In genomic region chr6:34514593-34515472, GRCh38 we compare ENCODE assay signal across 10 cellular contexts. TPM values are rescaled to one million over a fixed set of nuclear protein-coding genes. Genes with fewer than 3 reads are reported as not detected.
DNase-seq lines count a peak whose midpoint lies in the region; ATAC-seq and TF ChIP-seq lines count a peak whose summit lies in the region.
"Had no signal": no experiment of that assay in that cellular context is flagged by ENCODE, and none has a peak within 500 bp of the region (broad histone marks: within the 10 kb centered on the region; RNA-seq: fewer than 3 reads in every experiment).

No MANE protein-coding gene starts in this region.

- H3K4me1 Mint-ChIP-seq in type B pancreatic cell (ENCODE audit: unreplicated experiment): peaks cover 19% of the 10 kb centered on the region

- peaks cover 10% of the 10 kb centered on the region for H3K27me3 Mint-ChIP-seq in type B pancreatic cell

- peak overlapping the region; percentile 82 for H3K4me3 Mint-ChIP-seq in type B pancreatic cell
- H3K4me3 Mint-ChIP-seq: stimulated activated naive CD8-positive, alpha-beta T cell treated with anti-CD3 and anti-CD28 coated beads, Interleukin-15, Interleukin-2, amounts not matched to agents 100 ng/mL and 50 ng/mL, for 24 hours had no signal

- H3K9me3 ChIP-seq in MG63: no peaks in the 10 kb centered on the region

- TF ChIP-seq CTCF in type B pancreatic cell (conservative IDR thresholded peaks at IDR 0.05) (no peak), GM10266 (IDR thresholded peaks at IDR 0.05; ENCODE audit: control insufficient read depth, insufficient read depth, low read depth, missing control alignments) (no peak)

- no peaks in the 10 kb centered on the region for H3K36me3 ChIP-seq in MG63

- peak overlapping the region; percentile 65 for H3K27ac ChIP-seq in cingulate gyrus (ENCODE audit: low read depth, low read length)

- DNase-seq in Right ventricle myocardium inferior (ENCODE audit: missing footprints) (no peak), Right ventricle myocardium superior (no peak), left kidney (ENCODE audit: low read depth, low spot score) (peak; percentile 96), type B pancreatic cell (ENCODE audit: extremely low spot score, unreplicated experiment) (no peak), MG63 (no peak), GM10266 (ENCODE audit: extremely low spot score) (no peak)

- no peaks in the 10 kb centered on the region for H3K36me3 Mint-ChIP-seq in type B pancreatic cell

- no peak overlapping the region for H3K27ac Mint-ChIP-seq in type B pancreatic cell
- H3K27ac Mint-ChIP-seq: stimulated activated naive CD8-positive, alpha-beta T cell treated with anti-CD3 and anti-CD28 coated beads, Interleukin-15, Interleukin-2, amounts not matched to agents 100 ng/mL and 50 ng/mL, for 24 hours had no signal

- H3K9me3 Mint-ChIP-seq in type B pancreatic cell: no peaks in the 10 kb centered on the region

- H3K27me3 ChIP-seq in MG63: no peaks in the 10 kb centered on the region

- H3K4me3 ChIP-seq in MG63: no peak overlapping the region

- intact Hi-C loops in Right ventricle myocardium inferior (cut with DNase I) (no loop called here), Right ventricle myocardium superior (cut with DNase I) (no loop called here)

- ATAC-seq in Right ventricle myocardium inferior (peak; percentile 18), Right ventricle myocardium superior (ENCODE audit: poor library complexity) (no peak), GM21619 (IDR thresholded peaks at IDR 0.05; ENCODE audit: unreplicated experiment) (no peak)

RNA-seq across cellular contexts. Expression of gene SPDEF, which starts 41.3 kb away (rescaled TPM):
- not detected for total RNA-seq in Right ventricle myocardium inferior
- total RNA-seq in Right ventricle myocardium superior: not detected
- total RNA-seq in type B pancreatic cell (ENCODE audit: low replicate concordance): 0.62 and 1.6 TPM in 2 replicates
- not detected in 2 replicates for total RNA-seq in MG63 (2014; rRNA removed; shearing (Covaris generic); ENCODE audit: low replicate concordance)
- total RNA-seq: SK-MEL-5 had no signal

RNA-seq across cellular contexts. Expression of gene PACSIN1, which starts 49.0 kb away (rescaled TPM):
- total RNA-seq in Right ventricle myocardium inferior (10.8 TPM), Right ventricle myocardium superior (11.3 TPM), type B pancreatic cell (ENCODE audit: low replicate concordance) (3.4 and 12.5 TPM in 2 replicates)
- total RNA-seq in MG63 (2014; rRNA removed; shearing (Covaris generic); ENCODE audit: low replicate concordance): not detected in 2 replicates
- total RNA-seq: SK-MEL-5 had no signal
